In the genomic region with DNA sequence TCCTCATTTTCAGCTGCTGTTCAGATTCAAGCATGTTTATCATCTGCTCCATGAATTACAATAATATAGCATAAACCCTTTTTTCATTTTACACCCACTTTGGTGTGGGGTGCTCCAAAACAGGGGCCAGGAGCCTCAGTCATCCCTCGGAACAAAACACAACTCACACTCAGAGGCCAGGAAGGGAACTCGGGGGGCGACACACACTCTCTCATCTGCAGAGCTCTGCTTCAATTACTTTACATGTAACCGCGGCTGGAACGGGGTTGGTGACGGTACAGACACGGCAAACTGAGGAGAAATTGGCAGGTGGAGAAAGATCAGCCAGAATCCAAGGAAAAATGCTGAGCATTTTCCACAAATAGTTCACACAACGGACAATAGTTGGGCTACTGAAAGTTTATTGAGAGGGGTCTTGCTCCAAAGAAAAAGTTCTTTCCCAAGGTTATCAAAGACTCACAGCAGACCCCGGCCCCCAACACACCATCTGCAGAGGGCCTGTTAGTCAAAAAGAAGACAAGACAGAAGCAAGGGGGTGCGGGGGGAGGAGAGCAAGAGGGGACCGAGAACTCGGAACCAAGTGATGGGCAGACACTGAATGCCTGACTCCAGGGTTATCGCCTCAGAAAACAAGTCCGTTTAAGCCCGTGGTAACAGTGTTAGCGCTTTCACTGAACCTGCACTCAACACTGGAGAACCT, we compare ENCODE assay signal across 31 cellular contexts.
"Had no signal": no experiment of that assay in that cellular context is flagged by ENCODE, and none has a peak within 500 bp of the region (broad histone marks: within the 10 kb centered on the region; RNA-seq: fewer than 3 reads in every experiment).

No MANE protein-coding gene starts in this region.

- H3K9me3 ChIP-seq: breast epithelium, esophagus squamous epithelium, lower lobe of right lung, ovary, psoas muscle, stomach, tibial nerve, uterus had no signal

- ATAC-seq: activated CD8-positive, alpha-beta memory T cell treated with anti-CD3 and anti-CD28 coated beads, Interleukin-2, amount 10 ng/mL, durations not matched to agents 7 days and 5 days; activated CD8-positive, alpha-beta T cell treated with anti-CD3 and anti-CD28 coated beads, Interleukin-2, amount 10 ng/mL, durations not matched to agents 7 days and 5 days; heart right ventricle; left lung; lower lobe of right lung; natural killer cell treated with Interleukin-12 subunit alpha and Interleukin-12 subunit beta and Interleukin-15 and Interleukin-18, amount 100 ng/mL, for 72 hours; psoas muscle; stimulated activated naive B cell treated with anti-CD40 and anti-IgM and Interleukin-4, amounts not matched to agents 10 μg/mL and 1 μg/mL and 100 μg/mL, for 72 hours; T-helper 17 cell; WTC11 had no signal

- H3K27ac Mint-ChIP-seq: activated CD8-positive, alpha-beta memory T cell treated with anti-CD3 and anti-CD28 coated beads, Interleukin-2, amount 10 ng/mL, durations not matched to agents 7 days and 5 days; activated CD8-positive, alpha-beta T cell treated with anti-CD3 and anti-CD28 coated beads, Interleukin-2, amount 10 ng/mL, durations not matched to agents 7 days and 5 days; activated naive CD4-positive, alpha-beta T cell treated with anti-CD3 and anti-CD28 coated beads, Interleukin-2, amount 50 U/mL, for 24 hours; activated T-helper 2 cell treated with anti-CD3 and anti-CD28 coated beads, Interferon-gamma antibody, Interleukin-2, Interleukin-4, amounts not matched to agents 10 μg/mL and 5 μg/mL and 100 μg/mL, durations not matched to agents 14 hours and 24 hours and 36 hours; dendritic cell treated with granulocyte-macrophage colony-stimulating factor and Interleukin-4, amounts not matched to agents 40 ng/mL and 50 ng/mL, for 4 days; natural killer cell treated with Interleukin-12 subunit alpha and Interleukin-12 subunit beta and Interleukin-15 and Interleukin-18, amount 100 ng/mL, for 72 hours; stimulated activated naive B cell treated with anti-CD40 and anti-IgM and Interleukin-4, amounts not matched to agents 10 μg/mL and 1 μg/mL and 100 μg/mL, for 72 hours; T-helper 17 cell; WTC11 had no signal

- H3K4me1 Mint-ChIP-seq: activated CD8-positive, alpha-beta memory T cell treated with anti-CD3 and anti-CD28 coated beads, Interleukin-2, amount 10 ng/mL, durations not matched to agents 7 days and 5 days; activated naive CD4-positive, alpha-beta T cell treated with anti-CD3 and anti-CD28 coated beads, Interleukin-2, amount 50 U/mL, for 24 hours; stimulated activated naive B cell treated with anti-CD40 and anti-IgM and Interleukin-4, amounts not matched to agents 10 μg/mL and 1 μg/mL and 100 μg/mL, for 72 hours; T-helper 17 cell had no signal

- H3K36me3 Mint-ChIP-seq: activated CD8-positive, alpha-beta memory T cell treated with anti-CD3 and anti-CD28 coated beads, Interleukin-2, amount 10 ng/mL, durations not matched to agents 7 days and 5 days; activated naive CD4-positive, alpha-beta T cell treated with anti-CD3 and anti-CD28 coated beads, Interleukin-2, amount 50 U/mL, for 24 hours; natural killer cell treated with Interleukin-12 subunit alpha and Interleukin-12 subunit beta and Interleukin-15 and Interleukin-18, amount 100 ng/mL, for 72 hours had no signal

- H3K27me3 Mint-ChIP-seq: activated CD8-positive, alpha-beta memory T cell treated with anti-CD3 and anti-CD28 coated beads, Interleukin-2, amount 10 ng/mL, durations not matched to agents 7 days and 5 days; T-helper 17 cell had no signal

- H3K36me3 ChIP-seq: breast epithelium, esophagus squamous epithelium, heart right ventricle, left lung, lower lobe of right lung, ovary, stomach, tibial nerve, uterus had no signal

- H3K27ac ChIP-seq: breast epithelium, epithelial cell of prostate, esophagus squamous epithelium, heart right ventricle, left lung, lower lobe of right lung, ovary, psoas muscle, stomach, uterus had no signal

- H3K4me3 Mint-ChIP-seq: activated CD8-positive, alpha-beta memory T cell treated with anti-CD3 and anti-CD28 coated beads, Interleukin-2, amount 10 ng/mL, durations not matched to agents 7 days and 5 days; activated CD8-positive, alpha-beta T cell treated with anti-CD3 and anti-CD28 coated beads, Interleukin-2, amount 10 ng/mL, durations not matched to agents 7 days and 5 days; activated naive CD4-positive, alpha-beta T cell treated with anti-CD3 and anti-CD28 coated beads, Interleukin-2, amount 50 U/mL, for 24 hours; dendritic cell treated with granulocyte-macrophage colony-stimulating factor and Interleukin-4, amounts not matched to agents 40 ng/mL and 50 ng/mL, for 4 days; natural killer cell treated with Interleukin-12 subunit alpha and Interleukin-12 subunit beta and Interleukin-15 and Interleukin-18, amount 100 ng/mL, for 72 hours; stimulated activated naive B cell treated with anti-CD40 and anti-IgM and Interleukin-4, amounts not matched to agents 10 μg/mL and 1 μg/mL and 100 μg/mL, for 72 hours; T-helper 17 cell; WTC11 had no signal

- H3K4me3 ChIP-seq: breast epithelium, esophagus squamous epithelium, heart right ventricle, left lung, lower lobe of right lung, ovary, psoas muscle, stomach, tibial nerve, uterus had no signal

- DNase-seq: activated CD4-positive, alpha-beta T cell treated with anti-CD3 and anti-CD28 coated beads for 1 hour; activated CD4-positive, alpha-beta T cell treated with anti-CD3 and anti-CD28 coated beads, Interleukin-2, amount 50 U/mL, for 1 hour; activated CD8-positive, alpha-beta memory T cell treated with anti-CD3 and anti-CD28 coated beads, Interleukin-2, amount 10 ng/mL, durations not matched to agents 7 days and 5 days; activated CD8-positive, alpha-beta T cell treated with anti-CD3 and anti-CD28 coated beads, Interleukin-2, amount 10 ng/mL, durations not matched to agents 7 days and 5 days; activated T-cell treated with anti-CD3 and anti-CD28 coated beads, Interleukin-2, amount 50 U/mL, for 48 hours; central memory CD4-positive, alpha-beta T cell; effector CD4-positive, alpha-beta T cell; esophagus squamous epithelium; foreskin melanocyte; heart right ventricle; kidney glomerular epithelial cell; left lung; lower lobe of right lung; mesenchymal stem cell; ovary; psoas muscle; stimulated activated CD4-positive, alpha-beta T cell treated with anti-CD3 and anti-CD28 coated beads, Interleukin-15, amount 100 ng/mL, for 24 hours; stimulated activated CD4-positive, alpha-beta T cell treated with anti-CD3 and anti-CD28 coated beads, Interleukin-2, amount 100 ng/mL, for 24 hours; stimulated activated naive B cell treated with anti-CD40 and anti-IgM and Interleukin-4, amounts not matched to agents 10 μg/mL and 1 μg/mL and 100 μg/mL, for 72 hours; stomach; T-helper 17 cell; T1000; uterus had no signal

- H3K4me1 ChIP-seq: breast epithelium, left lung, lower lobe of right lung, uterus had no signal

- H3K9me3 Mint-ChIP-seq: activated naive CD4-positive, alpha-beta T cell treated with anti-CD3 and anti-CD28 coated beads, Interleukin-2, amount 50 U/mL, for 24 hours; natural killer cell treated with Interleukin-12 subunit alpha and Interleukin-12 subunit beta and Interleukin-15 and Interleukin-18, amount 100 ng/mL, for 72 hours had no signal

- H3K27me3 ChIP-seq: breast epithelium, esophagus squamous epithelium, heart right ventricle, left lung, ovary, stomach, tibial nerve, uterus had no signal
